ENCODE assay signal across 8 cellular contexts in the genomic region with DNA sequence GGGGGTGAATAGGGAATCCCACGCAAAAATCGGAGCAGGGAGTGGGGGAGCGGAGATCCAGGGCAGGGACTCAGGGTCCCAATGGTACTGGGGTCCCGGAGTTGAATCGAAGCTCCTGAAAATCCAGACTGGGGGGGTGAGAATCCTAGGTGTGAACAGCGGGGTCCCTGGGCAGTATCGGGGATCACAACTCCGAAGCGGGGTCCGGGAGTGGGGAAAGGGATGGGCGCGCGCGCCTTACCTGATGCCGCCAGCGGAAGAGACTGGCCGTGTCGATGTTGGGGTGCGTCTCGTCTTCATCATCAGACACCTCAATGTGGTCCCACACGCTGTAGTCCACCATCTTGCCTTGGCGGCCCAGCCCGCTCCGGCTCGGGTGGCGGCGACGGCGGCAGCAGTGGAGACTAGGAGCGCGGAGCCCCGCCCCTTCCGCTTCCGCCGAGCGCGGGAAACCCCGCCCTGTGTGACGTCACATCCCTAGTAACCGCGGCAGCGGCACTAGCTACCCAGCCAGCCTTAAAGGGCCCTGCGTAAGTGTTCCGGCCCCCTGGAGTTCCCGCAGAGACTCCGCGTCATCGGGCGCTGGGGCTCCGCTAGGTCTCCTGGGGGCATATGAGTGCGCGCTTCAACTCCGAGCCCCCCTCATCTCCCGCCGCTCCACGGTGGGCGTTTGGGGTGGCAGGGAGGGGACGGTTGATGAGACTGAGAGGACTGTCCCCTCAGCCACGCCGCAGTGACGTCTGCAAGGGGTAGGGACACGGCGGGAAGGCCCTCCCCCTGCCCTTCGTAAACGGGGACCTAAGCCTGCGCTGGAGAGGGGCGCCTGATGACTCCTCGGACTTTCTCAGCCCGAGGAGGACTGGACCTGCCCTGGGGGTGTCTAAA. TPM values are rescaled to one million over a fixed set of nuclear protein-coding genes. Genes with fewer than 3 reads are reported as not detected.
DNase-seq lines count a peak whose midpoint lies in the region; TF ChIP-seq lines count a peak whose summit lies in the region.

CDC37 (minus strand) TSS at position 406 of the 885 bp plus-strand sequence; CDS start at position 343, 63 bp downstream.

- peaks cover 33% of the 10 kb centered on the region for H3K27me3 ChIP-seq in suprapubic skin

- no peaks in the 10 kb centered on the region for H3K9me3 Mint-ChIP-seq in HFFc6
- H3K9me3 Mint-ChIP-seq in activated naive CD4-positive, alpha-beta T cell treated with anti-CD3 and anti-CD28 coated beads, Interleukin-2, amount 10 ng/mL, durations not matched to agents 7 days and 5 days, result no peaks in the 10 kb centered on the region

- DNase-seq in GM04503 (ENCODE audit: low read depth) (peak; percentile 64), HFFc6 (peak; percentile 93), NCI-H1048 (lab: John Stamatoyannopoulos, UW) (peak; percentile 91), SK-N-MC (ENCODE audit: low read depth, low spot score) (peak; percentile 73), germinal center (ENCODE audit: low spot score) (peak; percentile 97), occipital lobe (lab: John Stamatoyannopoulos, UW) (peak; percentile 91), suprapubic skin (ENCODE audit: low spot score in 2 of 2) (peak; percentile 97)
- peak; percentile 98 for DNase-seq in activated naive CD4-positive, alpha-beta T cell treated with anti-CD3 and anti-CD28 coated beads, Interleukin-2, amount 10 ng/mL, durations not matched to agents 7 days and 5 days

- peaks cover 43% of the 10 kb centered on the region for H3K4me1 ChIP-seq in suprapubic skin

- H3K27ac ChIP-seq in SK-N-MC (peak within 1 kb of the TSS; percentile 69), suprapubic skin (peak within 1 kb of the TSS; percentile 67)

- H3K9me3 ChIP-seq in SK-N-MC (ENCODE audit: low read depth, low read length), result no peaks in the 10 kb centered on the region
- H3K9me3 ChIP-seq in suprapubic skin, result no peaks in the 10 kb centered on the region

- H3K27ac Mint-ChIP-seq in HFFc6, result peak within 1 kb of the TSS; percentile 93
- H3K27ac Mint-ChIP-seq in activated naive CD4-positive, alpha-beta T cell treated with anti-CD3 and anti-CD28 coated beads, Interleukin-2, amount 10 ng/mL, durations not matched to agents 7 days and 5 days, result peak within 1 kb of the TSS; percentile 92

- H3K27me3 Mint-ChIP-seq in HFFc6 (ENCODE audit: insufficient read depth), result peaks cover 3% of the 10 kb centered on the region
- no peaks in the 10 kb centered on the region for H3K27me3 Mint-ChIP-seq in activated naive CD4-positive, alpha-beta T cell treated with anti-CD3 and anti-CD28 coated beads, Interleukin-2, amount 10 ng/mL, durations not matched to agents 7 days and 5 days

- peaks cover 20% of the 10 kb centered on the region for H3K36me3 ChIP-seq in SK-N-MC (ENCODE audit: insufficient read depth, low read length)
- H3K36me3 ChIP-seq in suprapubic skin, result no peaks in the 10 kb centered on the region

- TF ChIP-seq EP300 in suprapubic skin (IDR thresholded peaks at IDR 0.05), result no peak

- TF ChIP-seq POLR2A in suprapubic skin (IDR thresholded peaks at IDR 0.05), result peak in 1 of 2 donors; percentile 81

- WGBS in suprapubic skin, result under 1% methylated on average over 21 of the region's 69 CpGs

- TF ChIP-seq CTCF in HFFc6 (IDR thresholded peaks at IDR 0.05), result no peak
- no peak for TF ChIP-seq CTCF in suprapubic skin (IDR thresholded peaks at IDR 0.05)

- peak within 1 kb of the TSS; percentile 97 for H3K9ac ChIP-seq in SK-N-MC (ENCODE audit: insufficient read length)

- H3K36me3 Mint-ChIP-seq in HFFc6 (ENCODE audit: low read depth), result peaks cover 14% of the 10 kb centered on the region
- H3K36me3 Mint-ChIP-seq in activated naive CD4-positive, alpha-beta T cell treated with anti-CD3 and anti-CD28 coated beads, Interleukin-2, amount 10 ng/mL, durations not matched to agents 7 days and 5 days, result peaks cover 26% of the 10 kb centered on the region

- peaks cover 27% of the 10 kb centered on the region for H3K4me1 Mint-ChIP-seq in HFFc6 (ENCODE audit: low read depth)
- peaks cover 66% of the 10 kb centered on the region for H3K4me1 Mint-ChIP-seq in activated naive CD4-positive, alpha-beta T cell treated with anti-CD3 and anti-CD28 coated beads, Interleukin-2, amount 10 ng/mL, durations not matched to agents 7 days and 5 days

- peak within 1 kb of the TSS; percentile 97 for H3K4me3 ChIP-seq in SK-N-MC
- peak within 1 kb of the TSS; percentile 80 for H3K4me3 ChIP-seq in suprapubic skin

- H3K4me3 Mint-ChIP-seq in HFFc6, result peak within 1 kb of the TSS; percentile 96
- peak within 1 kb of the TSS; percentile 87 for H3K4me3 Mint-ChIP-seq in activated naive CD4-positive, alpha-beta T cell treated with anti-CD3 and anti-CD28 coated beads, Interleukin-2, amount 10 ng/mL, durations not matched to agents 7 days and 5 days

- CTCF ChIA-PET in activated naive CD4-positive, alpha-beta T cell treated with anti-CD3 and anti-CD28 coated beads, Interleukin-2, amount 10 ng/mL, durations not matched to agents 7 days and 5 days (lab: Charles Lee), result interaction anchor here (0.5 to 11.3 kb wide), 20 partner anchors 9 to 685 kb away, joined by 3 to 382 read pairs (median 4); partner anchors contain the start of genes LDLR, PDE4A and TYK2

RNA-seq across cellular contexts. Expression of gene CDC37, which starts in this region (rescaled TPM):
- total RNA-seq in HFFc6 (2021; fragmentation: NEBNext Ultra II Directional; extraction: Animal tissue kit (Norgen Biotek cat#: 25700)), result 100 to 1,000 TPM; 222 to 280 (median 250) TPM
- total RNA-seq in occipital lobe (43.7 TPM), suprapubic skin (100 to 1,000 TPM in 3 of 4 donors, 10 to 100 TPM in 1; 91.7 to 178 (median 109) TPM)

Comparison
In these comparisons a context has a peak if more than half of its experiments do, and no peak if none do; other contexts are left out.
1. Peak in every context shown above with its lines: DNase-seq, H3K4me3 ChIP-seq and H3K27ac ChIP-seq.